Comparison of ENCODE assay signal across 13 cellular contexts in the genomic region with DNA sequence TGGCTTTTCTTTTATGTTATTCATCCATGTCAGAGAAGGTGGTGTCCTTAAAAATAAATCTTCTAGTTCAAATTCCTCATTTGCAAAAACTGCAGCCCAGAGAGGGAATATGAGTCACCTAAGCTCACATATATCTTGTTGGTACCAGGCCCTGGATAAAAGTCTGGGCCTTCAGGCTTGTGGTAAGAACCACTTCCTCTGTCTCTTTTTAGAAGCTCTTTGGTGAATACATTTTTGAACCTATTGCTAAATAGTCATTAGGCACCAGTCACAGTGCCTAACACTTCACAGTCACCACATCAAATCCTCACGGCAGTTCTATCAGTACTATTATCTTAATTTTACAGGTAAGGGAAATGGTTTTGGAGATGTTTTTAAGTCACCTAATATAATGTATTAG.
DNase-seq lines count a peak whose midpoint lies in the region; ATAC-seq and TF ChIP-seq lines count a peak whose summit lies in the region.
"Had no signal": no experiment of that assay in that cellular context is flagged by ENCODE, and none has a peak within 500 bp of the region (broad histone marks: within the 10 kb centered on the region; RNA-seq: fewer than 3 reads in every experiment).

No MANE protein-coding gene starts in this region.

- no peak for TF ChIP-seq CTCF in fibroblast of villous mesenchyme (IDR thresholded peaks at IDR 0.05; ENCODE audit: insufficient read depth, low read depth, low read length)

- POLR2A ChIA-PET in HEK293T (lab: Yijun Ruan, JAX), result no interaction called here

- peaks cover 0 to 2% of the 10 kb centered on the region in 2 donors for H3K4me1 Mint-ChIP-seq in natural killer cell treated with Interleukin-12 subunit alpha and Interleukin-12 subunit beta and Interleukin-15 and Interleukin-18, amount 100 ng/mL, for 72 hours (ENCODE audit: low read depth in 2 of 2)

- no peaks in the 10 kb centered on the region for H3K36me3 Mint-ChIP-seq in natural killer cell treated with Interleukin-12 subunit alpha and Interleukin-12 subunit beta and Interleukin-15 and Interleukin-18, amount 100 ng/mL, for 72 hours

- no peak overlapping the region for H3K27ac Mint-ChIP-seq in natural killer cell treated with Interleukin-12 subunit alpha and Interleukin-12 subunit beta and Interleukin-15 and Interleukin-18, amount 100 ng/mL, for 72 hours
- H3K27ac Mint-ChIP-seq: endodermal cell had no signal

- H3K9me3 Mint-ChIP-seq in natural killer cell treated with Interleukin-12 subunit alpha and Interleukin-12 subunit beta and Interleukin-15 and Interleukin-18, amount 100 ng/mL, for 72 hours, result peaks cover 5% of the 10 kb centered on the region

- CTCF ChIA-PET in HEK293T (lab: Yijun Ruan, JAX), result no interaction called here

- DNase-seq in COLO829 (ENCODE audit: low spot score) (peak; percentile 10), SIG-M5 treated with dmso at 0.1 percent for 504 hours (lab: John Stamatoyannopoulos, UW; ENCODE audit: unreplicated experiment) (peak; percentile 71), fibroblast of villous mesenchyme (ENCODE audit: low read depth) (peak; percentile 94), HEK293T (ENCODE audit: extremely low spot score) (no peak), NCI-H2171 (lab: John Stamatoyannopoulos, UW) (no peak)
- no peak for DNase-seq in natural killer cell treated with Interleukin-12 subunit alpha and Interleukin-12 subunit beta and Interleukin-15 and Interleukin-18, amount 100 ng/mL, for 72 hours (ENCODE audit: low spot score)
- DNase-seq: activated effector memory CD4-positive, alpha-beta T cell treated with Interleukin-2 at 50 U/mL for 16 hours; endodermal cell; NCI-H1436; stimulated activated CD4-positive, alpha-beta T cell treated with anti-CD3 and anti-CD28 coated beads, Interleukin-4, amount 100 ng/mL, for 24 hours had no signal

- no peaks in the 10 kb centered on the region for H3K27me3 Mint-ChIP-seq in natural killer cell treated with Interleukin-12 subunit alpha and Interleukin-12 subunit beta and Interleukin-15 and Interleukin-18, amount 100 ng/mL, for 72 hours

- H3K4me3 ChIP-seq in fibroblast of villous mesenchyme (ENCODE audit: low read depth, low read length), result no peak overlapping the region
- H3K4me3 ChIP-seq: thoracic aorta had no signal

- peak; percentile 69 for ATAC-seq in HG03432 (IDR thresholded peaks at IDR 0.05; ENCODE audit: unreplicated experiment)
- no peak for ATAC-seq in HG03442 (IDR thresholded peaks at IDR 0.05; ENCODE audit: unreplicated experiment)
- ATAC-seq in natural killer cell treated with Interleukin-12 subunit alpha and Interleukin-12 subunit beta and Interleukin-15 and Interleukin-18, amount 100 ng/mL, for 72 hours, result no peak

- no peak overlapping the region for H3K4me3 Mint-ChIP-seq in natural killer cell treated with Interleukin-12 subunit alpha and Interleukin-12 subunit beta and Interleukin-15 and Interleukin-18, amount 100 ng/mL, for 72 hours
- H3K4me3 Mint-ChIP-seq: endodermal cell had no signal

TF ChIP-seq in HEK293T, 16 proteins besides CTCF, POLR2A, EP300 and RAD21:
- TF ChIP-seq HDGF (IDR thresholded peaks at IDR 0.05; ENCODE audit: borderline replicate concordance) (no peak), CTBP1 (IDR thresholded peaks at IDR 0.05; ENCODE audit: borderline replicate concordance) (no peak), BHLHE40 (IDR thresholded peaks at IDR 0.05; ENCODE audit: borderline replicate concordance) (no peak), TARDBP (IDR thresholded peaks at IDR 0.05) (no peak), FOXA1 (IDR thresholded peaks at IDR 0.05) (no peak), SP1 (IDR thresholded peaks at IDR 0.05) (no peak), FOXM1 (IDR thresholded peaks at IDR 0.05; ENCODE audit: borderline replicate concordance) (no peak), NFRKB (IDR thresholded peaks at IDR 0.05) (no peak), FOXK2 (IDR thresholded peaks at IDR 0.05) (no peak), PKNOX1 (IDR thresholded peaks at IDR 0.05) (no peak), ELF4 (IDR thresholded peaks at IDR 0.05) (no peak), ARNT (IDR thresholded peaks at IDR 0.05) (no peak), L3MBTL2 (conservative IDR thresholded peaks at IDR 0.05) (no peak), SUZ12 (IDR thresholded peaks at IDR 0.05) (no peak), LEF1 (IDR thresholded peaks at IDR 0.05; ENCODE audit: borderline replicate concordance) (no peak), ZNF384 (IDR thresholded peaks at IDR 0.05) (no peak)

Comparison
In these comparisons a context has a peak if more than half of its experiments do, and no peak if none do; other contexts are left out.
1. DNase-seq: peak in COLO829 (single experiment), SIG-M5 treated with dmso at 0.1 percent for 504 hours (single experiment) and fibroblast of villous mesenchyme (single experiment); none in HEK293T (single experiment), NCI-H2171 (single experiment) and natural killer cell treated with Interleukin-12 subunit alpha and Interleukin-12 subunit beta and Interleukin-15 and Interleukin-18, amount 100 ng/mL, for 72 hours (single experiment).